In genomic region chr11:121534131-121535093, GRCh38 we compare ENCODE assay signal across 9 cellular contexts.
DNase-seq lines count a peak whose midpoint lies in the region; ATAC-seq and TF ChIP-seq lines count a peak whose summit lies in the region.
"Had no signal": no experiment of that assay in that cellular context is flagged by ENCODE, and none has a peak within 500 bp of the region (broad histone marks: within the 10 kb centered on the region; RNA-seq: fewer than 3 reads in every experiment).

No MANE protein-coding gene starts in this region.

- H3K4me3 ChIP-seq in BLaER1 (no peak overlapping the region), astrocyte of the spinal cord (ENCODE audit: low read depth, low read length) (no peak overlapping the region), kidney epithelial cell (ENCODE audit: low read depth, low read length) (no peak overlapping the region)

- in situ Hi-C loops in astrocyte of the spinal cord (cut with HindIII; ENCODE audit: low sequenced_read_pairs) = no loop called here

- no peaks in the 10 kb centered on the region for H4K20me1 ChIP-seq in BLaER1

- H3K9me3 ChIP-seq in BLaER1 = peaks cover 22% of the 10 kb centered on the region

- DNase-seq in NCI-H146 (lab: John Stamatoyannopoulos, UW) = peak; percentile 57
- DNase-seq in astrocyte of the spinal cord (ENCODE audit: low read depth, low spot score) = peak; percentile 13
- no peak for DNase-seq in kidney epithelial cell (ENCODE audit: low read depth)
- no peak for DNase-seq in NOMO-1 (lab: John Stamatoyannopoulos, UW; ENCODE audit: unreplicated experiment in 2 of 2)
- DNase-seq: NCI-H510A treated with DMSO at 0.1 percent for 48 hours had no signal

- no peak overlapping the region for H3K27ac ChIP-seq in BLaER1

- no peak overlapping the region for H3K9ac ChIP-seq in BLaER1

- H3K4me1 ChIP-seq in BLaER1 = peaks cover 57% of the 10 kb centered on the region

- H3K27me3 ChIP-seq in BLaER1 = no peaks in the 10 kb centered on the region
- H3K27me3 ChIP-seq in kidney epithelial cell (ENCODE audit: control insufficient read depth, insufficient read depth, low read length) = no peaks in the 10 kb centered on the region

- TF ChIP-seq CTCF in astrocyte of the spinal cord (IDR thresholded peaks at IDR 0.05; ENCODE audit: low read depth, low read length) = peak; percentile 26
- TF ChIP-seq CTCF in kidney epithelial cell (IDR thresholded peaks at IDR 0.05; ENCODE audit: insufficient read depth, low read length, poor library complexity, severe bottlenecking) = peak; percentile 4

- H3K4me2 ChIP-seq in BLaER1 = 0 out of 2 replicates have a peak overlapping the region, but pooled peaks have one; percentile 39

- ATAC-seq in GM18502 (IDR thresholded peaks at IDR 0.05; ENCODE audit: poor library complexity, unreplicated experiment) (no peak), GM21447 (IDR thresholded peaks at IDR 0.05; ENCODE audit: unreplicated experiment) (no peak), HG03520 (IDR thresholded peaks at IDR 0.05; ENCODE audit: unreplicated experiment) (no peak)

- peaks cover 26% of the 10 kb centered on the region for H3K36me3 ChIP-seq in BLaER1
- no peaks in the 10 kb centered on the region for H3K36me3 ChIP-seq in kidney epithelial cell (ENCODE audit: control insufficient read depth, insufficient read depth, low read length)

Comparison
In these comparisons a context has a peak if more than half of its experiments do, and no peak if none do; other contexts are left out.
1. DNase-seq: peak in NCI-H146 (single experiment) and astrocyte of the spinal cord (single experiment); none in kidney epithelial cell (single experiment) and NOMO-1 (0 of 2).